11 cellular contexts compared by ENCODE assay signal in genomic region chr9:77707696-77708095, GRCh38.
DNase-seq lines count a peak whose midpoint lies in the region; TF ChIP-seq lines count a peak whose summit lies in the region.
"Had no signal": no experiment of that assay in that cellular context is flagged by ENCODE, and none has a peak within 500 bp of the region (broad histone marks: within the 10 kb centered on the region; RNA-seq: fewer than 3 reads in every experiment).

No MANE protein-coding gene starts in this region.

- no peak for TF ChIP-seq CTCF in retinal pigment epithelial cell (conservative IDR thresholded peaks at IDR 0.05; ENCODE audit: low read depth, low read length)

- H3K4me3 ChIP-seq in retinal pigment epithelial cell (ENCODE audit: low read length), result no peak overlapping the region
- H3K4me3 ChIP-seq: cardiac muscle cell had no signal

- DNase-seq in GM04504 (ENCODE audit: low read depth), result peak; percentile 95
- peak; percentile 81 to 96 for DNase-seq in SW 1271 (lab: John Stamatoyannopoulos, UW)
- DNase-seq in foreskin melanocyte, result peak; percentile 20
- DNase-seq in retinal pigment epithelial cell (ENCODE audit: low read depth), result peak; percentile 99
- DNase-seq in GM19238 (ENCODE audit: insufficient read length, low spot score), result no peak
- no peak for DNase-seq in activated gamma-delta T cell (lab: John Stamatoyannopoulos, UW)
- no peak for DNase-seq in NCI-H2227 treated with DMSO at 0.1 percent for 48 hours (lab: John Stamatoyannopoulos, UW)
- DNase-seq in NCI-H82 treated with DMSO at 0.1 percent for 48 hours (lab: John Stamatoyannopoulos, UW; ENCODE audit: unreplicated experiment), result no peak
- DNase-seq: NCI-H1105, WERI-Rb-1 had no signal

Comparison
In these comparisons a context has a peak if more than half of its experiments do, and no peak if none do; other contexts are left out.
1. DNase-seq: peak in GM04504 (single experiment), SW 1271 (2 of 2), foreskin melanocyte (single experiment) and retinal pigment epithelial cell (single experiment); none in GM19238 (single experiment), activated gamma-delta T cell (single experiment), NCI-H2227 treated with DMSO at 0.1 percent for 48 hours (single experiment) and NCI-H82 treated with DMSO at 0.1 percent for 48 hours (single experiment).